8 cellular contexts compared by ENCODE assay signal in the genomic region with DNA sequence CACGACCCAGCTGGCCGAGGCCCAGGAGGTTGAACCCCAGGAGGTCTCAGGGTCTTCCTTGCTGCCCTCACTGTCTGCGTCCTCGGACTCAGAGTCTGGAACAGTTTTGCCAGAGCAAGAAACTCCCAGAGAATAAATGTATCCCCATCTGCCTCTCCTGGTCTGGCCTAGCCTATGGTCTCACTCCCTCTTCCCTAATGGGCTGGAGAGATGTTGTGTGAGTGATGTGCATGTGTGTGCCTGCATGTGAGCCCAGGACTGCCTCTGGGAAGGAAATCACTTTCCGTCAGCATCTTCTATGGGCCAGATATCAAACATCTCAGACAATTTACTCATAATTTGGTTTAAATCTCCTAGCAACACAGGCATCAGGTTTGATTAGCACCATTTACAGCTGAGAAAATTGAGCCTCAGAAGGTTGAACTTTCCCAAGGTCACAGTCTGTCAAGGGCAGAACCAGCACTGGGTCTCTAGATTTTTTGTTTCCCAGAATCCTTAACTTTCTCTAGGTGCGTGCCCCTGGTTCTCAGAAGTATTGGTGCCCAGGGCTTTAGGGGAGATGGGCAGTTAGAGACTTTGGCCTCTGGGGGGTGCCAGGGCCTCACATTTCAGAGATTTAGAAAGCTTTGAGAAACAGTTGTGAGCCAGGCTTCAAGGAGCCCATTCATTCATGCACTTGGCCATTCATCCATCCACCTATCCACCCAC. TPM values are rescaled to one million over a fixed set of nuclear protein-coding genes. Genes with fewer than 3 reads are reported as not detected.
A peak's percentile ranks its signal among the peaks of the same experiment; 100 is the strongest.
DNase-seq lines count a peak whose midpoint lies in the region; ATAC-seq and TF ChIP-seq lines count a peak whose summit lies in the region.

No MANE protein-coding gene starts in this region.

- TF ChIP-seq CTCF in brain microvascular endothelial cell (IDR thresholded peaks at IDR 0.05; ENCODE audit: low read depth, low read length, missing control alignments) = peak; percentile 82
- TF ChIP-seq CTCF in left lung (IDR thresholded peaks at IDR 0.05) = peak; percentile 59 to 63

- no peaks in the 10 kb centered on the region for H3K9me3 ChIP-seq in left lung
- H3K9me3 ChIP-seq in aorta (ENCODE audit: control insufficient read depth, low read length) = no peaks in the 10 kb centered on the region

- H3K27ac ChIP-seq in brain microvascular endothelial cell (no peak overlapping the region), left lung (no peak overlapping the region), aorta (ENCODE audit: low read depth in 1 of 2, low read length in 2 of 2) (no peak overlapping the region)

- H3K36me3 ChIP-seq in brain microvascular endothelial cell (replicated peaks) (no peaks in the 10 kb centered on the region), left lung (no peaks in the 10 kb centered on the region), aorta (ENCODE audit: control insufficient read depth in 1 of 2, insufficient read depth in 2 of 2, low read length in 1 of 2) (no peaks in the 10 kb centered on the region)

- WGBS in aorta, 2 donors = 55 to 60% methylated on average over 6 of the region's 6 CpGs

- H3K27me3 ChIP-seq in brain microvascular endothelial cell (replicated peaks) (no peaks in the 10 kb centered on the region), left lung (no peaks in the 10 kb centered on the region), aorta (ENCODE audit: control insufficient read depth in 1 of 2, insufficient read depth in 2 of 2, low read length in 1 of 2) (no peaks in the 10 kb centered on the region)

- H3K4me1 ChIP-seq in left lung (peaks cover 4 to 20% of the 10 kb centered on the region in 2 donors), aorta (ENCODE audit: control insufficient read depth in 1 of 2, insufficient read depth in 2 of 2, low read length in 2 of 2) (no peaks in the 10 kb centered on the region)

- intact Hi-C loops in Right ventricle myocardium superior (cut with DNase I) = loop anchor here (5.0 kb wide), 1 partner anchor 161 kb away; a partner anchor contains a TSS
- intact Hi-C loops in cardiac septum (cut with DNase I) = loop anchor here (5.0 to 10.0 kb wide), 3 partner anchors 161 to 536 kb away; a partner anchor contains a TSS
- intact Hi-C loops in left lung (cut with DNase I) = loop anchor here in 1 of 2 donors (5.0 to 10.0 kb wide), 2 partner anchors 161 to 319 kb away; a partner anchor contains a TSS
- intact Hi-C loops in aorta (cut with DNase I) = loop anchor here (1.0 to 5.0 kb wide), 7 partner anchors 106 to 536 kb away; no protein-coding TSS in a partner anchor

- DNase-seq in Right ventricle myocardium superior = no peak
- DNase-seq in cardiac septum (ENCODE audit: low spot score) = no peak
- DNase-seq in NCI-H2107 (lab: John Stamatoyannopoulos, UW) = peak; percentile 54
- peak; percentile 59 for DNase-seq in brain microvascular endothelial cell
- DNase-seq in left lung = peak in 1 of 2 donors; percentile 7
- DNase-seq in aorta = no peak
- no peak for DNase-seq in stimulated activated CD4-positive, alpha-beta T cell treated with anti-CD3 and anti-CD28 coated beads, Interleukin-4, amount 100 ng/mL, for 4 hours

- ATAC-seq in Right ventricle myocardium superior (ENCODE audit: poor library complexity) (peak; percentile 82), left lung (peak; percentile 69), aorta (ENCODE audit: low FRiP score) (peak; percentile 72), HG03159 (IDR thresholded peaks at IDR 0.05; ENCODE audit: unreplicated experiment) (no peak)

- in situ Hi-C loops in brain microvascular endothelial cell (cut with HindIII; ENCODE audit: low pct_ligation_motif_present, low sequenced_read_pairs) = loop anchor here (25.0 kb wide), 1 partner anchor 321 kb away; no protein-coding TSS in a partner anchor

- H3K4me3 ChIP-seq in brain microvascular endothelial cell (ENCODE audit: low read depth, low read length) = no peak overlapping the region
- no peak overlapping the region for H3K4me3 ChIP-seq in left lung
- no peak overlapping the region for H3K4me3 ChIP-seq in aorta (ENCODE audit: low read length in 2 of 2)

RNA-seq across cellular contexts. Expression of a gene that starts 4.9 kb away (rescaled TPM):
- total RNA-seq in Right ventricle myocardium superior (not detected), cardiac septum (not detected), left lung (not detected), aorta (not detected)
- not detected for polyA plus RNA-seq in aorta

RNA-seq across cellular contexts. Expression of a gene that starts 23.6 kb away (rescaled TPM):
- total RNA-seq in Right ventricle myocardium superior = 0.43 TPM
- total RNA-seq in cardiac septum = 0.35 TPM
- 1 to 10 TPM; 1.5 to 2.6 TPM for total RNA-seq in left lung
- total RNA-seq in aorta = 1 to 10 TPM; 1.3 to 7.4 TPM
- 1 to 10 TPM in 1 of 2 donors, not detected in 1; 5.3 TPM for polyA plus RNA-seq in aorta

RNA-seq across cellular contexts. Expression of a gene that starts 35.1 kb away (rescaled TPM):
- total RNA-seq in Right ventricle myocardium superior (0.11 TPM), cardiac septum (not detected), left lung (100 to 1,000 TPM; 108 to 219 TPM), aorta (under 1 TPM; 0.19 to 0.84 TPM)
- 10 to 100 TPM in 1 of 2 donors, under 1 TPM in 1; 0.69 to 16.9 TPM for polyA plus RNA-seq in aorta

Comparison
In these comparisons a context has a peak if more than half of its experiments do, and no peak if none do; other contexts are left out.
1. DNase-seq: peak in NCI-H2107 (single experiment) and brain microvascular endothelial cell (single experiment); none in Right ventricle myocardium superior (single experiment), cardiac septum (single experiment), aorta (0 of 2) and stimulated activated CD4-positive, alpha-beta T cell treated with anti-CD3 and anti-CD28 coated beads, Interleukin-4, amount 100 ng/mL, for 4 hours (0 of 2).
2. RNA of a gene that starts 35.1 kb away (total RNA-seq): 108 to 219 TPM in left lung; 0.19 to 0.84 TPM in aorta, 0.11 TPM in Right ventricle myocardium superior (single experiment) and not detected in cardiac septum (single experiment); every median in the first group is over 10 times any median in the second.